8 cellular contexts compared by ENCODE assay signal in genomic region chr15:98548172-98548971, GRCh38.
DNase-seq lines count a peak whose midpoint lies in the region; ATAC-seq, FAIRE-seq and TF ChIP-seq lines count a peak whose summit lies in the region.

No MANE protein-coding gene starts in this region.

- peak overlapping the region; percentile 77 for H3K4me2 ChIP-seq in neural cell (ENCODE audit: low read length)

- no peak for FAIRE-seq in frontal cortex (lab: Jason Lieb, UNC)

- H3K36me3 ChIP-seq in CD4-positive, CD25-positive, alpha-beta regulatory T cell (ENCODE audit: control insufficient read depth, insufficient read depth, low read length) = no peaks in the 10 kb centered on the region
- H3K36me3 ChIP-seq in neural cell (ENCODE audit: insufficient read depth, low read length) = no peaks in the 10 kb centered on the region

- TF ChIP-seq RAD21 in neural cell (conservative IDR thresholded peaks at IDR 0.05) = no peak

- H3F3A ChIP-seq in neural cell (ENCODE audit: insufficient read depth, low read length, poor library complexity, severe bottlenecking) = no peaks in the 10 kb centered on the region

- no peaks in the 10 kb centered on the region for H3K79me2 ChIP-seq in neural cell (replicated peaks; ENCODE audit: insufficient read depth, low read length)

- H3K4me1 Mint-ChIP-seq in CD4-positive, CD25-positive, alpha-beta regulatory T cell = peaks cover 0 to 21% (median 8%) of the 10 kb centered on the region in 4 donors

- peaks cover 8% of the 10 kb centered on the region for H3K4me1 ChIP-seq in CD4-positive, CD25-positive, alpha-beta regulatory T cell (ENCODE audit: control insufficient read depth, insufficient read depth, low read length, poor library complexity, severe bottlenecking)

- H3K9ac ChIP-seq in neural cell (ENCODE audit: low read length) = peak overlapping the region; percentile 57

- no peaks in the 10 kb centered on the region for H3K36me3 Mint-ChIP-seq in CD4-positive, CD25-positive, alpha-beta regulatory T cell

- TF ChIP-seq CTCF in neural cell (IDR thresholded peaks at IDR 0.05; ENCODE audit: poor library complexity, severe bottlenecking) = peak; percentile 27

- ATAC-seq in CD4-positive, CD25-positive, alpha-beta regulatory T cell (ENCODE audit: low read depth in 2 of 2) = peak; percentile 60 to 79
- no peak for ATAC-seq in GM18868 (IDR thresholded peaks at IDR 0.05; ENCODE audit: unreplicated experiment)

- DNase-seq in CD4-positive, CD25-positive, alpha-beta regulatory T cell = peak in 1 of 3 donors; percentile 23
- DNase-seq in NCI-H2171 treated with DMSO at 0.1 percent for 48 hours (lab: John Stamatoyannopoulos, UW) (peak; percentile 24), frontal cortex (ENCODE audit: low spot score in 2 of 2) (peak; percentile 73 to 85), stromal cell of bone marrow (ENCODE audit: low read depth) (peak; percentile 83), DMS79 treated with DMSO at 0.1 percent for 48 hours (lab: John Stamatoyannopoulos, UW) (no peak)
- peak; percentile 36 for DNase-seq in activated naive CD4-positive, alpha-beta T cell treated with Interleukin-2 at 50 U/mL for 16 hours

- peak overlapping the region; percentile 56 for H2AFZ ChIP-seq in neural cell (ENCODE audit: low read depth, low read length)

- H3K27me3 Mint-ChIP-seq in CD4-positive, CD25-positive, alpha-beta regulatory T cell = peaks cover 35% of the 10 kb centered on the region

- H3K27me3 ChIP-seq in CD4-positive, CD25-positive, alpha-beta regulatory T cell (ENCODE audit: control insufficient read depth, insufficient read depth, low read length) = peaks cover 10% of the 10 kb centered on the region
- peaks cover 26% of the 10 kb centered on the region for H3K27me3 ChIP-seq in neural cell (ENCODE audit: insufficient read depth, low read depth, low read length)

- no peaks in the 10 kb centered on the region for H4K20me1 ChIP-seq in neural cell (ENCODE audit: insufficient read depth)

- no peak for TF ChIP-seq EP300 in neural cell (conservative IDR thresholded peaks at IDR 0.05; ENCODE audit: poor library complexity, severe bottlenecking)

- H3K9me2 ChIP-seq in neural cell (ENCODE audit: insufficient read depth, low read length) = no peaks in the 10 kb centered on the region

- H3K4me3 ChIP-seq in CD4-positive, CD25-positive, alpha-beta regulatory T cell (ENCODE audit: low read depth, low read length) = peak overlapping the region; percentile 32
- H3K4me3 ChIP-seq in neural cell (ENCODE audit: low read length) = peak overlapping the region; percentile 94

- peak overlapping the region; percentile 58 to 90 (median 74) for H3K4me3 Mint-ChIP-seq in CD4-positive, CD25-positive, alpha-beta regulatory T cell

- peak overlapping the region in 1 of 3 donors; percentile 70 for H3K27ac Mint-ChIP-seq in CD4-positive, CD25-positive, alpha-beta regulatory T cell

- H3K27ac ChIP-seq in CD4-positive, CD25-positive, alpha-beta regulatory T cell (ENCODE audit: insufficient read depth, low read length, poor library complexity, severe bottlenecking) = no peak overlapping the region
- no peak overlapping the region for H3K27ac ChIP-seq in neural cell (ENCODE audit: low read length)

- peaks cover 0 to 4% (median 0%) of the 10 kb centered on the region in 7 donors for H3K9me3 Mint-ChIP-seq in CD4-positive, CD25-positive, alpha-beta regulatory T cell

- no peaks in the 10 kb centered on the region for H3K9me3 ChIP-seq in CD4-positive, CD25-positive, alpha-beta regulatory T cell (ENCODE audit: control insufficient read depth in 2 of 2, low read length in 2 of 2)
- no peaks in the 10 kb centered on the region for H3K9me3 ChIP-seq in neural cell (ENCODE audit: low read length)

TF ChIP-seq in neural cell, 6 proteins besides CTCF, POLR2A, EP300 and RAD21:
- TF ChIP-seq TAF1 (IDR thresholded peaks at IDR 0.05; ENCODE audit: low read depth) (peak; percentile 20), SMC3 (conservative IDR thresholded peaks at IDR 0.05; ENCODE audit: poor library complexity) (no peak), MXI1 (conservative IDR thresholded peaks at IDR 0.05; ENCODE audit: poor library complexity, severe bottlenecking) (peak; percentile 55)
